28 cellular contexts compared by ENCODE assay signal in genomic region chr3:171803044-171803443, GRCh38. TPM values are rescaled to one million over a fixed set of nuclear protein-coding genes. Genes with fewer than 3 reads are reported as not detected.
A peak's percentile ranks its signal among the peaks of the same experiment; 100 is the strongest.
DNase-seq lines count a peak whose midpoint lies in the region; ATAC-seq, FAIRE-seq and TF ChIP-seq lines count a peak whose summit lies in the region.
"Had no signal": no experiment of that assay in that cellular context is flagged by ENCODE, and none has a peak within 500 bp of the region (broad histone marks: within the 10 kb centered on the region; RNA-seq: fewer than 3 reads in every experiment).

No MANE protein-coding gene starts in this region.

- H3K36me3 ChIP-seq in HepG2 (replicated peaks in 1 of 2; ENCODE audit: control insufficient read depth in 1 of 2, insufficient read depth in 2 of 2, low read length in 2 of 2) (peaks cover 4 to 17% of the 10 kb centered on the region in 2 experiments), right lobe of liver (no peaks in the 10 kb centered on the region), GM12878 (ENCODE audit: control insufficient read depth in 2 of 2, insufficient read depth in 2 of 2, low read length in 1 of 2) (no peaks in the 10 kb centered on the region), mesenchymal stem cell (ENCODE audit: control insufficient read depth in 1 of 2, insufficient read depth in 2 of 2, low read depth in 1 of 2, low read length in 2 of 2) (no peaks in the 10 kb centered on the region), vagina (no peaks in the 10 kb centered on the region)
- H3K36me3 ChIP-seq: BLaER1 treated with 17β-estradiol and CSF1 and Interleukin-3, amounts not matched to agents 10 nM and 100 nM; prostate gland had no signal

- no peaks in the 10 kb centered on the region for H3K9me3 Mint-ChIP-seq in osteocyte (ENCODE audit: unreplicated experiment)
- H3K9me3 Mint-ChIP-seq: activated naive CD4-positive, alpha-beta T cell treated with anti-CD3 and anti-CD28 coated beads for 36 hours; GM23338; nephron had no signal

- H2BK5ac ChIP-seq in mesenchymal stem cell (ENCODE audit: low read depth, low read length, poor library complexity, severe bottlenecking) = no peak overlapping the region

- H3K36me3 Mint-ChIP-seq in osteocyte (ENCODE audit: unreplicated experiment) = peaks cover 5% of the 10 kb centered on the region

- BruUV-seq in HepG2 (replicated peaks; lab: Mats Ljungman, UMichigan) = no TSS peak
- BruUV-seq in GM12878 (replicated peaks; lab: Mats Ljungman, UMichigan) = TSS peak; percentile 82

- H3K4me3 Mint-ChIP-seq in osteocyte (ENCODE audit: unreplicated experiment) = no peak overlapping the region
- H3K4me3 Mint-ChIP-seq: activated naive CD4-positive, alpha-beta T cell treated with anti-CD3 and anti-CD28 coated beads for 36 hours; GM23338; nephron had no signal

- H3K27ac ChIP-seq in HepG2 (ENCODE audit: extremely low read length, insufficient read depth, low read length) (no peak overlapping the region), right lobe of liver (no peak overlapping the region), GM12878 (ENCODE audit: control insufficient read depth, insufficient read depth) (peak overlapping the region; percentile 77), mesenchymal stem cell (ENCODE audit: low read length, poor library complexity, severe bottlenecking) (no peak overlapping the region), vagina (peak overlapping the region; percentile 81)
- H3K27ac ChIP-seq: BLaER1 treated with 17β-estradiol and CSF1 and Interleukin-3, amounts not matched to agents 10 nM and 100 nM; prostate gland had no signal

- no peaks in the 10 kb centered on the region for H3K9me3 ChIP-seq in HepG2 (ENCODE audit: low read length)
- no peaks in the 10 kb centered on the region for H3K9me3 ChIP-seq in right lobe of liver
- H3K9me3 ChIP-seq in GM12878 (replicated peaks; ENCODE audit: control insufficient read depth, insufficient read depth, low read length) = no peaks in the 10 kb centered on the region; the same call in 2 of the 3 replicates
- H3K9me3 ChIP-seq in mesenchymal stem cell (ENCODE audit: control insufficient read depth, low read length) = no peaks in the 10 kb centered on the region
- no peaks in the 10 kb centered on the region for H3K9me3 ChIP-seq in vagina
- H3K9me3 ChIP-seq: prostate gland had no signal

- H2BK120ac ChIP-seq in mesenchymal stem cell (ENCODE audit: low read depth, low read length) = no peak overlapping the region

- H4K20me1 ChIP-seq in HepG2 (ENCODE audit: insufficient read depth, low read length) (peaks cover 11% of the 10 kb centered on the region), GM12878 (ENCODE audit: control insufficient read depth, insufficient read depth) (no peaks in the 10 kb centered on the region)

- H3K23ac ChIP-seq in mesenchymal stem cell (ENCODE audit: low read length in 2 of 2) = peak overlapping the region in 1 of 2 experiments; percentile 92

- H2BK15ac ChIP-seq in mesenchymal stem cell (ENCODE audit: low read depth, poor library complexity, severe bottlenecking) = no peak overlapping the region

- DNase-seq in HepG2 (ENCODE audit: low spot score) (no peak), right lobe of liver (no peak), GM12878 (ENCODE audit: low read depth, low spot score) (no peak), mesenchymal stem cell (no peak), vagina (ENCODE audit: extremely low spot score in 2 of 2) (no peak), cerebellar cortex (ENCODE audit: low spot score) (no peak), osteocyte (ENCODE audit: extremely low spot score, unreplicated experiment) (no peak)
- DNase-seq: activated CD4-positive, alpha-beta T cell treated with anti-CD3 and anti-CD28 coated beads for 1 hour; activated naive CD4-positive, alpha-beta T cell treated with anti-CD3 and anti-CD28 coated beads for 36 hours; activated T-cell treated with anti-CD3 and anti-CD28 coated beads, Interleukin-2, amount 50 U/mL, for 48 hours; anterior cingulate cortex; central memory CD4-positive, alpha-beta T cell; NCI-H187; NCI-H748 treated with DMSO at 0.1 percent for 48 hours; RPMI8226; stimulated activated CD4-positive, alpha-beta T cell treated with anti-CD3 and anti-CD28 coated beads, Interleukin-4, amount 100 ng/mL, for 1 hour had no signal

- H3K27me3 ChIP-seq in HepG2 (ENCODE audit: control insufficient read depth in 1 of 2, insufficient read depth in 2 of 2, low read length in 2 of 2) = no peaks in the 10 kb centered on the region
- no peaks in the 10 kb centered on the region for H3K27me3 ChIP-seq in right lobe of liver
- no peaks in the 10 kb centered on the region for H3K27me3 ChIP-seq in GM12878 (replicated peaks in 1 of 2; ENCODE audit: control insufficient read depth in 2 of 2, insufficient read depth in 2 of 2, low read length in 1 of 2)
- H3K27me3 ChIP-seq in mesenchymal stem cell (ENCODE audit: control insufficient read depth in 1 of 2, insufficient read depth in 1 of 2, low read length in 2 of 2) = no peaks in the 10 kb centered on the region
- H3K27me3 ChIP-seq in vagina = no peaks in the 10 kb centered on the region
- H3K27me3 ChIP-seq: BLaER1 treated with 17β-estradiol and CSF1 and Interleukin-3, amounts not matched to agents 10 nM and 100 nM had no signal

- TF ChIP-seq RAD21 in HepG2 (CRISPR knock-in tag; IDR thresholded peaks at IDR 0.05) = no peak
- TF ChIP-seq RAD21 in GM12878 (IDR thresholded peaks at IDR 0.05; ENCODE audit: insufficient read depth, low read depth, low read length) = no peak

- H3K79me2 ChIP-seq in HepG2 (ENCODE audit: insufficient read depth, low read length) = peaks cover 94% of the 10 kb centered on the region
- peaks cover 17% of the 10 kb centered on the region for H3K79me2 ChIP-seq in GM12878 (ENCODE audit: control insufficient read depth, insufficient read depth, low read length)

- no peak overlapping the region for H3K18ac ChIP-seq in mesenchymal stem cell (ENCODE audit: low read depth in 1 of 2, low read length in 2 of 2)

- no peak for TF ChIP-seq EP300 in HepG2 (IDR thresholded peaks at IDR 0.05; ENCODE audit: low read depth in 2 of 2, low read length in 2 of 2)
- no peak for TF ChIP-seq EP300 in HepG2 (CRISPR knock-in tag; IDR thresholded peaks at IDR 0.05; ENCODE audit: borderline replicate concordance)
- TF ChIP-seq EP300 in GM12878 (IDR thresholded peaks at IDR 0.05; ENCODE audit: borderline replicate concordance in 1 of 2, control insufficient read depth in 1 of 2, low read depth in 2 of 2, low read length in 2 of 2) = no peak

- no peak overlapping the region for H3K14ac ChIP-seq in mesenchymal stem cell (ENCODE audit: low read length in 2 of 2)

- H3K27ac Mint-ChIP-seq in osteocyte (ENCODE audit: unreplicated experiment) = no peak overlapping the region
- H3K27ac Mint-ChIP-seq: activated naive CD4-positive, alpha-beta T cell treated with anti-CD3 and anti-CD28 coated beads for 36 hours; GM23338 had no signal

- SMC1A ChIA-PET in GM12878 (lab: Charles Lee; ENCODE audit: uncharacterized antibody, unreplicated experiment) = interaction anchor here (1.0 to 7.3 kb wide), 15 partner anchors 8 to 336 kb away, joined by 3 to 151 read pairs (median 16); partner anchors contain the start of gene PLD1

- H2AK5ac ChIP-seq in mesenchymal stem cell (ENCODE audit: low read length, severe bottlenecking) = peak overlapping the region; percentile 58

- no peak for TF ChIP-seq POLR2A in HepG2 (IDR thresholded peaks at IDR 0.05; ENCODE audit: insufficient read depth in 1 of 2, low read depth in 2 of 2, low read length in 2 of 2)
- TF ChIP-seq POLR2A in right lobe of liver (IDR thresholded peaks at IDR 0.05) = no peak
- TF ChIP-seq POLR2A in GM12878 (IDR thresholded peaks at IDR 0.05; ENCODE audit: low read depth, low read length) = no peak
- no peak for TF ChIP-seq POLR2A in vagina (IDR thresholded peaks at IDR 0.05)

- H3K4me1 ChIP-seq in HepG2 (ENCODE audit: insufficient read depth, low read length) (peaks cover 93% of the 10 kb centered on the region), right lobe of liver (peaks cover 0 to 14% (median 7%) of the 10 kb centered on the region in 4 donors), GM12878 (ENCODE audit: control insufficient read depth, insufficient read depth, low read length) (peaks cover 8% of the 10 kb centered on the region; the same call in 1 of the 2 replicates), mesenchymal stem cell (ENCODE audit: control insufficient read depth, insufficient read depth, low read depth, low read length) (peaks cover 9% of the 10 kb centered on the region), vagina (peaks cover 70% of the 10 kb centered on the region)
- H3K4me1 ChIP-seq: prostate gland had no signal

- peaks cover 62% of the 10 kb centered on the region for H3K4me1 Mint-ChIP-seq in osteocyte (ENCODE audit: unreplicated experiment)

- H3K27me3 Mint-ChIP-seq in osteocyte (ENCODE audit: unreplicated experiment) = no peaks in the 10 kb centered on the region

- no peak overlapping the region for H4K8ac ChIP-seq in mesenchymal stem cell (ENCODE audit: low read length)

- intact Hi-C loops in HepG2 (cut with micrococcal nuclease; ENCODE audit: unreplicated experiment) = no loop called here
- intact Hi-C loops in right lobe of liver (cut with DNase I) = no loop called here
- intact Hi-C loops in GM12878 (cut with micrococcal nuclease; ENCODE audit: unreplicated experiment) = loop anchor here (10.0 kb wide), 2 partner anchors 338 to 448 kb away; partner anchors contain the start of gene TNIK
- intact Hi-C loops in vagina (cut with DNase I) = no loop called here

- no peak overlapping the region for H2BK12ac ChIP-seq in mesenchymal stem cell (ENCODE audit: low read length in 2 of 2)

- no peak overlapping the region for H4K91ac ChIP-seq in mesenchymal stem cell (ENCODE audit: low read length)

- POLR2A ChIA-PET in HepG2 (lab: Yijun Ruan, JAX) (no interaction called here), GM12878 (lab: Charles Lee) (interaction anchor here (0.9 to 7.2 kb wide), 13 partner anchors 8 to 36 kb away, joined by 3 to 53 read pairs (median 14); partner anchors contain the start of gene PLD1)

- H3K4me2 ChIP-seq in HepG2 (ENCODE audit: low read depth, low read length) (no peak overlapping the region), GM12878 (ENCODE audit: control insufficient read depth, insufficient read depth) (no peak overlapping the region), mesenchymal stem cell (ENCODE audit: low read length, poor library complexity, severe bottlenecking) (no peak overlapping the region)
- H3K4me2 ChIP-seq: BLaER1 treated with 17β-estradiol and CSF1 and Interleukin-3, amounts not matched to agents 10 nM and 100 nM; GM23338 had no signal

- H3K79me1 ChIP-seq in mesenchymal stem cell (replicated peaks; ENCODE audit: low read length, poor library complexity, severe bottlenecking) = peaks cover 25% of the 10 kb centered on the region

- in situ Hi-C loops in HepG2 (cut with HindIII; ENCODE audit: extremely low pct_ligation_motif_present, low pct_unique_long_range_greater_than_20kb) = no loop called here
- in situ Hi-C loops in GM12878 (cut with MboI) = no loop called here

- no peak overlapping the region for H2AFZ ChIP-seq in HepG2 (ENCODE audit: low read length)
- H2AFZ ChIP-seq in GM12878 (ENCODE audit: control insufficient read depth, low read depth, low read length) = no peak overlapping the region
- H2AFZ ChIP-seq in mesenchymal stem cell (ENCODE audit: low read depth, low read length) = no peak overlapping the region
- H2AFZ ChIP-seq: GM23338 had no signal

- H3K9ac ChIP-seq in HepG2 (ENCODE audit: insufficient read depth, low read depth, low read length) (no peak overlapping the region), GM12878 (ENCODE audit: control insufficient read depth, insufficient read depth, low read length) (no peak overlapping the region; the same call in 1 of the 2 replicates), mesenchymal stem cell (ENCODE audit: low read length) (no peak overlapping the region)
- H3K9ac ChIP-seq: BLaER1 treated with 17β-estradiol and CSF1 and Interleukin-3, amounts not matched to agents 10 nM and 100 nM had no signal

- no peak for ATAC-seq in HepG2
- ATAC-seq in right lobe of liver = no peak
- no peak for ATAC-seq in GM12878
- ATAC-seq in HG03135 (IDR thresholded peaks at IDR 0.05; ENCODE audit: unreplicated experiment) = no peak
- ATAC-seq: GM23338 had no signal

- TF ChIP-seq CTCF in HepG2 (CRISPR knock-in tag; IDR thresholded peaks at IDR 0.05) = no peak
- TF ChIP-seq CTCF in right lobe of liver (IDR thresholded peaks at IDR 0.05) = no peak
- no peak for TF ChIP-seq CTCF in GM12878 (IDR thresholded peaks at IDR 0.05 in 2 of 3, conservative IDR thresholded peaks at IDR 0.05 in 1 of 3; ENCODE audit: control insufficient read depth in 2 of 3, extremely low read depth in 1 of 3, insufficient read depth in 1 of 3, low read depth in 3 of 3, low read length in 3 of 3)
- TF ChIP-seq CTCF in vagina (IDR thresholded peaks at IDR 0.05) = no peak
- no peak for TF ChIP-seq CTCF in osteocyte (IDR thresholded peaks at IDR 0.05)

- FAIRE-seq in HepG2 (lab: Jason Lieb, UNC) (no peak), GM12878 (lab: Jason Lieb, UNC) (no peak)
- FAIRE-seq: D721Med, TTC549 had no signal

- H3K4me3 ChIP-seq in HepG2 (replicated peaks in 1 of 3; ENCODE audit: insufficient read depth in 1 of 3, low read depth in 2 of 3, low read length in 3 of 3) = no peak overlapping the region
- H3K4me3 ChIP-seq in right lobe of liver = no peak overlapping the region
- no peak overlapping the region for H3K4me3 ChIP-seq in GM12878
- H3K4me3 ChIP-seq in mesenchymal stem cell (ENCODE audit: insufficient read depth in 1 of 2, low read depth in 1 of 2, low read length in 2 of 2) = no peak overlapping the region
- H3K4me3 ChIP-seq in vagina = no peak overlapping the region
- H3K4me3 ChIP-seq: BLaER1 treated with 17β-estradiol and CSF1 and Interleukin-3, amounts not matched to agents 10 nM and 100 nM; GM23338; prostate gland had no signal

- WGBS in HepG2 (ENCODE audit: low lambda C conversion rate) = 94% methylated on average over 4 of the region's 4 CpGs
- 51% methylated on average over 4 of the region's 4 CpGs for WGBS in right lobe of liver (ENCODE audit: insufficient coverage, low coverage, low lambda C conversion rate, missing lambda C conversion rate)
- WGBS in GM12878 (ENCODE audit: insufficient coverage, insufficient replicate concordance, low lambda C conversion rate, missing lambda C conversion rate) = 20% methylated on average over 4 of the region's 4 CpGs
- WGBS in mesenchymal stem cell = 93% methylated on average over 3 of the region's 4 CpGs

- H3K4ac ChIP-seq in mesenchymal stem cell (ENCODE audit: low read depth in 1 of 2, low read length in 2 of 2) = no peak overlapping the region

- RAD21 ChIA-PET in GM12878 (lab: Charles Lee; ENCODE audit: unreplicated experiment) = interaction anchor here (1.2 to 7.3 kb wide), 11 partner anchors 8 to 45 kb away, joined by 4 to 117 read pairs (median 13); partner anchors contain the start of gene PLD1

- CTCF ChIA-PET in HepG2 (lab: Yijun Ruan, JAX; ENCODE audit: low intra/inter-chr PET ratio, low total read pairs) (no interaction called here), GM12878 (lab: Yijun Ruan, JAX) (interaction anchor here (0.9 to 6.9 kb wide), 9 partner anchors 8 to 530 kb away, joined by 3 to 76 read pairs (median 12); partner anchors contain the start of gene PLD1)

RNA-seq across cellular contexts. Expression of gene PLD1, which starts 7.2 kb away (rescaled TPM):
- total RNA-seq in HepG2 (2016; rRNA removed; fragmentation: Illumina TruSeq; extraction: Trizol) (27.1 and 33.6 TPM in 2 replicates), right lobe of liver (10 to 100 TPM; 13.3 to 29.9 (median 18.5) TPM), GM12878 (2014; rRNA removed) (3.2 and 4.4 TPM in 2 replicates), GM12878 (2014; rRNA removed; fragmentation: Illumina TruSeq; extraction: Trizol) (3.8 and 5.1 TPM in 2 replicates), GM12878 (2021) (7.5 and 7.8 TPM in 2 replicates), vagina (35.6 TPM), osteocyte (13.9 and 15.2 TPM in 2 replicates)
- total RNA-seq in HepG2 (2016; cell fraction: cytosol; rRNA removed; fragmentation: Illumina TruSeq; extraction: Trizol; ENCODE audit: low read depth) = 12.6 and 14.9 TPM in 2 replicates
- total RNA-seq in HepG2 (2016; cell fraction: insoluble cytoplasmic fraction; rRNA removed; fragmentation: Illumina TruSeq; extraction: Trizol) = 28.7 and 35.7 TPM in 2 replicates
- 12.9 and 13.9 TPM in 2 replicates for total RNA-seq in HepG2 (2016; cell fraction: membrane; rRNA removed; fragmentation: Illumina TruSeq; extraction: Trizol)
- 61.9 and 62.3 TPM in 2 replicates for total RNA-seq in HepG2 (2016; cell fraction: nucleus; rRNA removed; fragmentation: Illumina TruSeq; extraction: Trizol)
- polyA plus RNA-seq in HepG2 (2011; rRNA removed) (50.3 and 59.4 TPM in 2 replicates), GM12878 (2011; rRNA removed) (108 and 130 TPM in 2 replicates), GM12878 (2014; fragmentation: Illumina TruSeq; extraction: Trizol) (3.4 and 6.5 TPM in 2 replicates), GM12878 (2014; fragmentation: Nextera tagmentation; extraction: Ambion mirVana) (1 to 10 TPM; 3.1 to 3.4 TPM), GM12878 (2014; rRNA removed) (2.4 and 2.9 TPM in 2 replicates), GM12878 (2016; fragmentation: Nextera tagmentation; extraction: Ambion mirVana) (1 to 10 TPM; 4.3 to 5.8 TPM)
- polyA plus RNA-seq in HepG2 (2011; cell fraction: cytosol; rRNA removed) = 28.6 and 41.2 TPM in 2 replicates
- polyA plus RNA-seq in HepG2 (2011; cell fraction: nucleus; rRNA removed) = 71.6 and 77.3 TPM in 2 replicates
- polyA plus RNA-seq in HepG2 (2012) = 41.8 and 49.9 TPM in 2 replicates
- polyA plus RNA-seq in HepG2 (2016; cell fraction: cytosol; fragmentation: Illumina TruSeq; extraction: Trizol; ENCODE audit: low read depth) = 3.8 and 4.4 TPM in 2 replicates
- polyA plus RNA-seq in HepG2 (2016; cell fraction: insoluble cytoplasmic fraction; fragmentation: Illumina TruSeq; extraction: Trizol; ENCODE audit: low read depth) = 25.0 and 25.2 TPM in 2 replicates
- polyA plus RNA-seq in HepG2 (2016; cell fraction: membrane; fragmentation: Illumina TruSeq; extraction: Trizol; ENCODE audit: low read depth) = 6.2 and 6.8 TPM in 2 replicates
- polyA plus RNA-seq in HepG2 (2016; cell fraction: nucleus; fragmentation: Illumina TruSeq; extraction: Trizol; ENCODE audit: insufficient read depth, low read depth) = 33.1 and 33.7 TPM in 2 replicates
- 21.7 and 144 TPM in 2 replicates for polyA minus RNA-seq in HepG2 (2011; rRNA and poly(A)+ RNA removed; ENCODE audit: low replicate concordance)
- 63.4 and 75.3 TPM in 2 replicates for polyA minus RNA-seq in HepG2 (2011; cell fraction: cytosol; rRNA and poly(A)+ RNA removed)
- 391 and 460 TPM in 2 replicates for polyA minus RNA-seq in HepG2 (2011; cell fraction: nucleus; rRNA and poly(A)+ RNA removed)
- 526 and 546 TPM in 2 replicates for total RNA-seq in GM12878 (2013; cell fraction: nucleolus; rRNA removed)
- 2.0 TPM for polyA plus RNA-seq in GM12878 (2011; ENCODE audit: low read depth)
- polyA plus RNA-seq in GM12878 (2011; cell fraction: cytosol; rRNA removed) = 53.4 and 59.3 TPM in 2 replicates
- 108 and 131 TPM in 2 replicates for polyA plus RNA-seq in GM12878 (2011; cell fraction: nucleus; rRNA removed)
- polyA plus RNA-seq in GM12878 (2012) = 1.2 and 2.7 TPM in 2 replicates
- polyA minus RNA-seq in GM12878 (2011; rRNA and poly(A)+ RNA removed) = 228 and 285 TPM in 2 replicates
- polyA minus RNA-seq in GM12878 (2011; cell fraction: cytosol; rRNA and poly(A)+ RNA removed) = 42.9 and 75.5 TPM in 2 replicates
- polyA minus RNA-seq in GM12878 (2011; cell fraction: nucleus; rRNA and poly(A)+ RNA removed) = 205 and 292 TPM in 2 replicates
- 18.9 TPM for polyA plus RNA-seq in mesenchymal stem cell (2013, experiment 1 of 2)
- 18.3 TPM for polyA plus RNA-seq in mesenchymal stem cell (2013, experiment 2 of 2)

RNA-seq across cellular contexts. Expression of gene TMEM212, which starts 40.1 kb away (rescaled TPM):
- total RNA-seq in HepG2 (2016; rRNA removed; fragmentation: Illumina TruSeq; extraction: Trizol) = not detected in 2 replicates
- total RNA-seq in HepG2 (2016; cell fraction: cytosol; rRNA removed; fragmentation: Illumina TruSeq; extraction: Trizol; ENCODE audit: low read depth) = not detected in 2 replicates
- total RNA-seq in HepG2 (2016; cell fraction: insoluble cytoplasmic fraction; rRNA removed; fragmentation: Illumina TruSeq; extraction: Trizol) = not detected in 2 replicates
- total RNA-seq in HepG2 (2016; cell fraction: membrane; rRNA removed; fragmentation: Illumina TruSeq; extraction: Trizol) = not detected in 2 replicates
- not detected in 2 replicates for total RNA-seq in HepG2 (2016; cell fraction: nucleus; rRNA removed; fragmentation: Illumina TruSeq; extraction: Trizol)
- not detected in 2 replicates for polyA plus RNA-seq in HepG2 (2011; rRNA removed)
- polyA plus RNA-seq in HepG2 (2011; cell fraction: cytosol; rRNA removed) = 0.06 TPM in 1 of 2 replicates, not detected in the other
- polyA plus RNA-seq in HepG2 (2011; cell fraction: nucleus; rRNA removed) = 0.33 TPM in 1 of 2 replicates, not detected in the other
- polyA plus RNA-seq in HepG2 (2012) = not detected in 2 replicates
- polyA plus RNA-seq in HepG2 (2016; cell fraction: cytosol; fragmentation: Illumina TruSeq; extraction: Trizol; ENCODE audit: low read depth) = not detected in 2 replicates
- polyA plus RNA-seq in HepG2 (2016; cell fraction: insoluble cytoplasmic fraction; fragmentation: Illumina TruSeq; extraction: Trizol; ENCODE audit: low read depth) = not detected in 2 replicates
- not detected in 2 replicates for polyA plus RNA-seq in HepG2 (2016; cell fraction: membrane; fragmentation: Illumina TruSeq; extraction: Trizol; ENCODE audit: low read depth)
- polyA plus RNA-seq in HepG2 (2016; cell fraction: nucleus; fragmentation: Illumina TruSeq; extraction: Trizol; ENCODE audit: insufficient read depth, low read depth) = not detected in 2 replicates
- polyA minus RNA-seq in HepG2 (2011; rRNA and poly(A)+ RNA removed; ENCODE audit: low replicate concordance) = not detected in 2 replicates
- polyA minus RNA-seq in HepG2 (2011; cell fraction: cytosol; rRNA and poly(A)+ RNA removed) = not detected in 2 replicates
- 1.2 TPM in 1 of 2 replicates, not detected in the other for polyA minus RNA-seq in HepG2 (2011; cell fraction: nucleus; rRNA and poly(A)+ RNA removed)
- not detected for total RNA-seq in right lobe of liver
- total RNA-seq in GM12878 (2013; cell fraction: nucleolus; rRNA removed) = not detected in 2 replicates
- not detected in 2 replicates for total RNA-seq in GM12878 (2014; rRNA removed)
- total RNA-seq in GM12878 (2014; rRNA removed; fragmentation: Illumina TruSeq; extraction: Trizol) = not detected in 2 replicates
- total RNA-seq in GM12878 (2021) = not detected in 2 replicates
- polyA plus RNA-seq in GM12878 (2011; ENCODE audit: low read depth) = not detected
- 0.35 TPM in 1 of 2 replicates, not detected in the other for polyA plus RNA-seq in GM12878 (2011; rRNA removed)
- polyA plus RNA-seq in GM12878 (2011; cell fraction: cytosol; rRNA removed) = not detected in 2 replicates
- not detected in 2 replicates for polyA plus RNA-seq in GM12878 (2011; cell fraction: nucleus; rRNA removed)
- polyA plus RNA-seq in GM12878 (2012) = not detected in 2 replicates
- not detected in 2 replicates for polyA plus RNA-seq in GM12878 (2014; fragmentation: Illumina TruSeq; extraction: Trizol)
- not detected for polyA plus RNA-seq in GM12878 (2014; fragmentation: Nextera tagmentation; extraction: Ambion mirVana)
- not detected in 2 replicates for polyA plus RNA-seq in GM12878 (2014; rRNA removed)
- polyA plus RNA-seq in GM12878 (2016; fragmentation: Nextera tagmentation; extraction: Ambion mirVana) = not detected
- polyA minus RNA-seq in GM12878 (2011; rRNA and poly(A)+ RNA removed) = not detected in 2 replicates
- polyA minus RNA-seq in GM12878 (2011; cell fraction: cytosol; rRNA and poly(A)+ RNA removed) = not detected in 2 replicates
- polyA minus RNA-seq in GM12878 (2011; cell fraction: nucleus; rRNA and poly(A)+ RNA removed) = not detected in 2 replicates
- polyA plus RNA-seq in mesenchymal stem cell (2013, experiment 1 of 2) = 0.06 TPM
- not detected for polyA plus RNA-seq in mesenchymal stem cell (2013, experiment 2 of 2)
- not detected for total RNA-seq in vagina
- total RNA-seq in osteocyte = not detected in 2 replicates
- total RNA-seq: A673; activated CD8-positive, alpha-beta memory T cell treated with anti-CD3 and anti-CD28 coated beads for 36 hours; activated naive CD4-positive, alpha-beta T cell treated with anti-CD3 and anti-CD28 coated beads for 36 hours; esophagus mucosa; glomerular endothelial cell; GM23338; prostate gland; skeletal muscle tissue had no signal
- polyA plus RNA-seq: GM23338 had no signal

Comparison
In these comparisons a context has a peak if more than half of its experiments do, and no peak if none do; other contexts are left out.
1. H3K27ac ChIP-seq: peak in GM12878 (single experiment) and vagina (single experiment); none in HepG2 (single experiment), right lobe of liver (0 of 3) and mesenchymal stem cell (single experiment).